Comparison of ENCODE assay signal across 8 cellular contexts in genomic region chr19:53424968-53425597, GRCh38. TPM values are rescaled to one million over a fixed set of nuclear protein-coding genes. Genes with fewer than 3 reads are reported as not detected.
DNase-seq lines count a peak whose midpoint lies in the region; ATAC-seq and TF ChIP-seq lines count a peak whose summit lies in the region.

No MANE protein-coding gene starts in this region.

- DNase-seq in GM13977 (ENCODE audit: low spot score): peak; percentile 33
- DNase-seq in NCI-H526 (lab: John Stamatoyannopoulos, UW): peak; percentile 36 to 91
- peak; percentile 82 for DNase-seq in activated CD8-positive, alpha-beta memory T cell treated with anti-CD3 and anti-CD28 coated beads for 24 hours
- DNase-seq in endothelial cell (ENCODE audit: low spot score): peak; percentile 79
- DNase-seq in mesothelial cell of epicardium (ENCODE audit: low spot score in 2 of 2, unreplicated experiment in 2 of 2): peak; percentile 64 to 76
- DNase-seq in stimulated activated CD8-positive, alpha-beta memory T cell treated with anti-CD3 and anti-CD28 coated beads, Interleukin-2, amount 100 ng/mL, for 48 hours (ENCODE audit: low read depth in 2 of 2): peak; percentile 29 to 40
- DNase-seq in GOT3 (lab: John Stamatoyannopoulos, UW): no peak

- in situ Hi-C loops in GM13977 (cut with MboI; ENCODE audit: low pct_unique_long_range_greater_than_20kb, low sequenced_read_pairs, unreplicated experiment): no loop called here

- H3K36me3 Mint-ChIP-seq in endothelial cell (ENCODE audit: low read depth, unreplicated experiment) (no peaks in the 10 kb centered on the region), mesothelial cell of epicardium (peaks cover 4% of the 10 kb centered on the region)

- TF ChIP-seq CTCF in GM13977 (IDR thresholded peaks at IDR 0.05; ENCODE audit: extremely low read depth, insufficient read depth, missing control alignments) (peak; percentile 73), endothelial cell (IDR thresholded peaks at IDR 0.05; ENCODE audit: unreplicated experiment) (peak; percentile 77), mesothelial cell of epicardium (IDR thresholded peaks at IDR 0.05; ENCODE audit: unreplicated experiment) (peak; percentile 78)

- H3K27ac Mint-ChIP-seq in endothelial cell (ENCODE audit: unreplicated experiment) (no peak overlapping the region), mesothelial cell of epicardium (no peak overlapping the region)

- H3K27me3 Mint-ChIP-seq in endothelial cell (ENCODE audit: unreplicated experiment): peaks cover 3% of the 10 kb centered on the region
- H3K27me3 Mint-ChIP-seq in mesothelial cell of epicardium (ENCODE audit: low read depth): no peaks in the 10 kb centered on the region

- H3K4me3 Mint-ChIP-seq in endothelial cell (ENCODE audit: unreplicated experiment): no peak overlapping the region
- H3K4me3 Mint-ChIP-seq in mesothelial cell of epicardium: no peak overlapping the region

- no peak for ATAC-seq in GM21717 (IDR thresholded peaks at IDR 0.05; ENCODE audit: unreplicated experiment)

- H3K9me3 Mint-ChIP-seq in endothelial cell (ENCODE audit: unreplicated experiment) (no peaks in the 10 kb centered on the region), mesothelial cell of epicardium (no peaks in the 10 kb centered on the region)

- H3K4me1 Mint-ChIP-seq in endothelial cell (ENCODE audit: unreplicated experiment): peaks cover 10% of the 10 kb centered on the region
- H3K4me1 Mint-ChIP-seq in mesothelial cell of epicardium: peaks cover 9% of the 10 kb centered on the region

RNA-seq across cellular contexts. Expression of gene ZNF761, which starts 6.7 kb away (rescaled TPM):
- total RNA-seq in endothelial cell (ENCODE audit: unreplicated experiment): 21.9 TPM
- 15.0 to 16.2 TPM (median 16.1 TPM) in 3 replicates for total RNA-seq in mesothelial cell of epicardium

RNA-seq across cellular contexts. Expression of gene ZNF765, which starts 30.1 kb away (rescaled TPM):
- total RNA-seq in endothelial cell (ENCODE audit: unreplicated experiment) (17.8 TPM), mesothelial cell of epicardium (15.5 to 17.7 TPM (median 16.1 TPM) in 3 replicates)

RNA-seq across cellular contexts. Expression of gene ZNF813, which starts 42.5 kb away (rescaled TPM):
- 29.9 TPM for total RNA-seq in endothelial cell (ENCODE audit: unreplicated experiment)
- total RNA-seq in mesothelial cell of epicardium: 5.4 to 6.1 TPM (median 6.0 TPM) in 3 replicates

RNA-seq across cellular contexts. Expression of gene ZNF525, which starts 59.6 kb away (rescaled TPM):
- 8.6 TPM for total RNA-seq in endothelial cell (ENCODE audit: unreplicated experiment)
- total RNA-seq in mesothelial cell of epicardium: 20.2 to 23.5 TPM (median 20.5 TPM) in 3 replicates
